Comparison of ENCODE assay signal across 1 cellular context in the genomic region with DNA sequence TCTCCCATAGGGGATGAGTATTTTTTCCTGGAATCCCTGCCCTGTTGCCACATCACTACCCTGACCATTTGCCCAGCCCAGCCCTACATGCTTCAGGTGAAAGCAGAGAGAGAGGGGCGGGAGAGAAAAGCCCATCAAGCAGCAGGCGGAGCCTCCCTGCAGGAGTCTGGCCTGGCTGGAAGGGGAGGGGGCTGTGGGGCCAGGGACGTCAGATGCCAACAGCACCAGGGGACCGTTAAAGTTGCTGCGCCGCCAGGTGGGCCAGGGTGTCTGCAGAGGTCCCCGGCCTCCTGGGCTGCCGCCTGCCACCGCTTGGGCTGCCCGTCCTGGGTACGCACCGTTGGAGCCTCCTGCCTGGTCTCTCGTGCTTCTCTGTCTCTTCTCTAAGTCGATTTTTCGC.
TF ChIP-seq lines count a peak whose summit lies in the region.

No MANE protein-coding gene starts in this region.

TF ChIP-seq in A549, 52 proteins besides CTCF, POLR2A, EP300 and RAD21:
- TF ChIP-seq CHD2 (IDR thresholded peaks at IDR 0.05; ENCODE audit: low read length, partially characterized antibody) (no peak), JUN (IDR thresholded peaks at IDR 0.05) (no peak), ZC3H11A (IDR thresholded peaks at IDR 0.05) (no peak), POLR2AphosphoS2 (conservative IDR thresholded peaks at IDR 0.05; ENCODE audit: low read length) (no peak), BHLHE40 (IDR thresholded peaks at IDR 0.05; ENCODE audit: low read depth, low read length) (no peak), KDM1A (IDR thresholded peaks at IDR 0.05; ENCODE audit: low read depth) (no peak), HEYL (CRISPR knock-in tag; IDR thresholded peaks at IDR 0.05) (no peak), EHMT2 (IDR thresholded peaks at IDR 0.05; ENCODE audit: low read depth) (no peak), FOXS1 (CRISPR knock-in tag; IDR thresholded peaks at IDR 0.05) (no peak)
- TF ChIP-seq, protein P1, sequence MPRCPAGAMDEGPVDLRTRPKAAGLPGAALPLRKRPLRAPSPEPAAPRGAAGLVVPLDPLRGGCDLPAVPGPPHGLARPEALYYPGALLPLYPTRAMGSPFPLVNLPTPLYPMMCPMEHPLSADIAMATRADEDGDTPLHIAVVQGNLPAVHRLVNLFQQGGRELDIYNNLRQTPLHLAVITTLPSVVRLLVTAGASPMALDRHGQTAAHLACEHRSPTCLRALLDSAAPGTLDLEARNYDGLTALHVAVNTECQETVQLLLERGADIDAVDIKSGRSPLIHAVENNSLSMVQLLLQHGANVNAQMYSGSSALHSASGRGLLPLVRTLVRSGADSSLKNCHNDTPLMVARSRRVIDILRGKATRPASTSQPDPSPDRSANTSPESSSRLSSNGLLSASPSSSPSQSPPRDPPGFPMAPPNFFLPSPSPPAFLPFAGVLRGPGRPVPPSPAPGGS (IDR thresholded peaks at IDR 0.05) = no peak
- TF ChIP-seq, protein P2, sequence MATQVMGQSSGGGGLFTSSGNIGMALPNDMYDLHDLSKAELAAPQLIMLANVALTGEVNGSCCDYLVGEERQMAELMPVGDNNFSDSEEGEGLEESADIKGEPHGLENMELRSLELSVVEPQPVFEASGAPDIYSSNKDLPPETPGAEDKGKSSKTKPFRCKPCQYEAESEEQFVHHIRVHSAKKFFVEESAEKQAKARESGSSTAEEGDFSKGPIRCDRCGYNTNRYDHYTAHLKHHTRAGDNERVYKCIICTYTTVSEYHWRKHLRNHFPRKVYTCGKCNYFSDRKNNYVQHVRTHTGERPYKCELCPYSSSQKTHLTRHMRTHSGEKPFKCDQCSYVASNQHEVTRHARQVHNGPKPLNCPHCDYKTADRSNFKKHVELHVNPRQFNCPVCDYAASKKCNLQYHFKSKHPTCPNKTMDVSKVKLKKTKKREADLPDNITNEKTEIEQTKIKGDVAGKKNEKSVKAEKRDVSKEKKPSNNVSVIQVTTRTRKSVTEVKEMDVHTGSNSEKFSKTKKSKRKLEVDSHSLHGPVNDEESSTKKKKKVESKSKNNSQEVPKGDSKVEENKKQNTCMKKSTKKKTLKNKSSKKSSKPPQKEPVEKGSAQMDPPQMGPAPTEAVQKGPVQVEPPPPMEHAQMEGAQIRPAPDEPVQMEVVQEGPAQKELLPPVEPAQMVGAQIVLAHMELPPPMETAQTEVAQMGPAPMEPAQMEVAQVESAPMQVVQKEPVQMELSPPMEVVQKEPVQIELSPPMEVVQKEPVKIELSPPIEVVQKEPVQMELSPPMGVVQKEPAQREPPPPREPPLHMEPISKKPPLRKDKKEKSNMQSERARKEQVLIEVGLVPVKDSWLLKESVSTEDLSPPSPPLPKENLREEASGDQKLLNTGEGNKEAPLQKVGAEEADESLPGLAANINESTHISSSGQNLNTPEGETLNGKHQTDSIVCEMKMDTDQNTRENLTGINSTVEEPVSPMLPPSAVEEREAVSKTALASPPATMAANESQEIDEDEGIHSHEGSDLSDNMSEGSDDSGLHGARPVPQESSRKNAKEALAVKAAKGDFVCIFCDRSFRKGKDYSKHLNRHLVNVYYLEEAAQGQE (IDR thresholded peaks at IDR 0.05) = no peak
- TF ChIP-seq, protein P3, sequence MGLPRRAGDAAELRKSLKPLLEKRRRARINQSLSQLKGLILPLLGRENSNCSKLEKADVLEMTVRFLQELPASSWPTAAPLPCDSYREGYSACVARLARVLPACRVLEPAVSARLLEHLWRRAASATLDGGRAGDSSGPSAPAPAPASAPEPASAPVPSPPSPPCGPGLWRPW (IDR thresholded peaks at IDR 0.05) = no peak
